Comparison of ENCODE assay signal across 8 cellular contexts in genomic region chr3:39166134-39166710, GRCh38. TPM values are rescaled to one million over a fixed set of nuclear protein-coding genes. Genes with fewer than 3 reads are reported as not detected.
A peak's percentile ranks its signal among the peaks of the same experiment; 100 is the strongest.
DNase-seq lines count a peak whose midpoint lies in the region; ATAC-seq and TF ChIP-seq lines count a peak whose summit lies in the region.

No MANE protein-coding gene starts in this region.

- TF ChIP-seq POLR2A in upper lobe of left lung (IDR thresholded peaks at IDR 0.05): no peak

- ATAC-seq in WTC11 (peak; percentile 20; the same call in 1 of the 2 replicates), upper lobe of left lung (ENCODE audit: low FRiP score in 2 of 2) (peak; percentile 57 to 80)

- H3K27me3 ChIP-seq in right atrium auricular region (no peaks in the 10 kb centered on the region), upper lobe of left lung (no peaks in the 10 kb centered on the region)

- peaks cover 17% of the 10 kb centered on the region for H3K4me1 Mint-ChIP-seq in WTC11

- TF ChIP-seq CTCF in WTC11 (IDR thresholded peaks at IDR 0.05) (no peak), right atrium auricular region (IDR thresholded peaks at IDR 0.05) (no peak), upper lobe of left lung (IDR thresholded peaks at IDR 0.05) (no peak)

- H3K9me3 Mint-ChIP-seq in WTC11: peaks cover 17% of the 10 kb centered on the region

- peaks cover 5% of the 10 kb centered on the region; the same call in 1 of the 2 replicates for H3K27me3 Mint-ChIP-seq in WTC11 (ENCODE audit: low read depth)

- TF ChIP-seq EP300 in upper lobe of left lung (IDR thresholded peaks at IDR 0.05): no peak

- peak overlapping the region; percentile 4 to 23 for H3K27ac ChIP-seq in right atrium auricular region
- peak overlapping the region; percentile 49 to 81 (median 70) for H3K27ac ChIP-seq in upper lobe of left lung

- peak; percentile 31 for DNase-seq in NCI-H82 (lab: John Stamatoyannopoulos, UW)
- DNase-seq in NCI-H82 treated with DMSO at 0.1 percent for 48 hours (lab: John Stamatoyannopoulos, UW; ENCODE audit: unreplicated experiment): no peak
- DNase-seq in WTC11 (ENCODE audit: low spot score): no peak
- no peak for DNase-seq in right atrium auricular region (ENCODE audit: low spot score)
- DNase-seq in upper lobe of left lung: no peak
- no peak for DNase-seq in ecto neural progenitor cell (ENCODE audit: low spot score)
- DNase-seq in OCI-M2 (lab: John Stamatoyannopoulos, UW; ENCODE audit: unreplicated experiment): no peak
- no peak for DNase-seq in activated CD4-positive, alpha-beta T cell treated with anti-CD3 and anti-CD28 coated beads for 1 hour

- CTCF ChIA-PET in WTC11 (lab: Charles Lee): interaction anchor here (1.0 to 1.8 kb wide), 3 partner anchors 12 to 122 kb away, joined by 3 to 5 read pairs (median 5); no protein-coding TSS in a partner anchor

- POLR2A ChIA-PET in WTC11 (lab: Charles Lee): interaction anchor here (0.6 to 1.0 kb wide), 2 partner anchors 12 to 368 kb away, joined by 3 to 5 read pairs; no protein-coding TSS in a partner anchor

- H3K36me3 ChIP-seq in right atrium auricular region (no peaks in the 10 kb centered on the region), upper lobe of left lung (no peaks in the 10 kb centered on the region)

- H3K4me1 ChIP-seq in right atrium auricular region (peaks cover 0 to 21% of the 10 kb centered on the region in 2 donors), upper lobe of left lung (peaks cover 16 to 26% (median 21%) of the 10 kb centered on the region in 4 donors)

- H3K36me3 Mint-ChIP-seq in WTC11: peaks cover 8% of the 10 kb centered on the region

- no peak overlapping the region for H3K27ac Mint-ChIP-seq in WTC11

- no peak overlapping the region for H3K4me3 Mint-ChIP-seq in WTC11

- H3K4me3 ChIP-seq in right atrium auricular region (no peak overlapping the region), upper lobe of left lung (no peak overlapping the region)

- H3K9me3 ChIP-seq in right atrium auricular region: no peaks in the 10 kb centered on the region
- no peaks in the 10 kb centered on the region for H3K9me3 ChIP-seq in upper lobe of left lung

- WGBS in upper lobe of left lung, 2 donors: 58 to 59% methylated on average over 3 of the region's 3 CpGs

TF ChIP-seq in WTC11, 78 proteins besides CTCF, POLR2A, EP300 and RAD21 (continues in another document):
- TF ChIP-seq ZNF138 (CRISPR knock-in tag; conservative IDR thresholded peaks at IDR 0.05) (no peak), TEAD4 (CRISPR knock-in tag; IDR thresholded peaks at IDR 0.05) (no peak), ZMAT4 (CRISPR knock-in tag; IDR thresholded peaks at IDR 0.05) (no peak), IRF1 (CRISPR knock-in tag; IDR thresholded peaks at IDR 0.05) (no peak), NFYB (CRISPR knock-in tag; conservative IDR thresholded peaks at IDR 0.05; ENCODE audit: low read depth) (no peak), GABPB1 (CRISPR knock-in tag; IDR thresholded peaks at IDR 0.05) (no peak), ETV6 (CRISPR knock-in tag; IDR thresholded peaks at IDR 0.05) (no peak), SP1 (CRISPR knock-in tag; conservative IDR thresholded peaks at IDR 0.05) (no peak), SMAD3 (CRISPR knock-in tag; IDR thresholded peaks at IDR 0.05; ENCODE audit: borderline replicate concordance) (no peak), OVOL2 (CRISPR knock-in tag; IDR thresholded peaks at IDR 0.05; ENCODE audit: borderline replicate concordance) (no peak)
- TF ChIP-seq, protein P1, sequence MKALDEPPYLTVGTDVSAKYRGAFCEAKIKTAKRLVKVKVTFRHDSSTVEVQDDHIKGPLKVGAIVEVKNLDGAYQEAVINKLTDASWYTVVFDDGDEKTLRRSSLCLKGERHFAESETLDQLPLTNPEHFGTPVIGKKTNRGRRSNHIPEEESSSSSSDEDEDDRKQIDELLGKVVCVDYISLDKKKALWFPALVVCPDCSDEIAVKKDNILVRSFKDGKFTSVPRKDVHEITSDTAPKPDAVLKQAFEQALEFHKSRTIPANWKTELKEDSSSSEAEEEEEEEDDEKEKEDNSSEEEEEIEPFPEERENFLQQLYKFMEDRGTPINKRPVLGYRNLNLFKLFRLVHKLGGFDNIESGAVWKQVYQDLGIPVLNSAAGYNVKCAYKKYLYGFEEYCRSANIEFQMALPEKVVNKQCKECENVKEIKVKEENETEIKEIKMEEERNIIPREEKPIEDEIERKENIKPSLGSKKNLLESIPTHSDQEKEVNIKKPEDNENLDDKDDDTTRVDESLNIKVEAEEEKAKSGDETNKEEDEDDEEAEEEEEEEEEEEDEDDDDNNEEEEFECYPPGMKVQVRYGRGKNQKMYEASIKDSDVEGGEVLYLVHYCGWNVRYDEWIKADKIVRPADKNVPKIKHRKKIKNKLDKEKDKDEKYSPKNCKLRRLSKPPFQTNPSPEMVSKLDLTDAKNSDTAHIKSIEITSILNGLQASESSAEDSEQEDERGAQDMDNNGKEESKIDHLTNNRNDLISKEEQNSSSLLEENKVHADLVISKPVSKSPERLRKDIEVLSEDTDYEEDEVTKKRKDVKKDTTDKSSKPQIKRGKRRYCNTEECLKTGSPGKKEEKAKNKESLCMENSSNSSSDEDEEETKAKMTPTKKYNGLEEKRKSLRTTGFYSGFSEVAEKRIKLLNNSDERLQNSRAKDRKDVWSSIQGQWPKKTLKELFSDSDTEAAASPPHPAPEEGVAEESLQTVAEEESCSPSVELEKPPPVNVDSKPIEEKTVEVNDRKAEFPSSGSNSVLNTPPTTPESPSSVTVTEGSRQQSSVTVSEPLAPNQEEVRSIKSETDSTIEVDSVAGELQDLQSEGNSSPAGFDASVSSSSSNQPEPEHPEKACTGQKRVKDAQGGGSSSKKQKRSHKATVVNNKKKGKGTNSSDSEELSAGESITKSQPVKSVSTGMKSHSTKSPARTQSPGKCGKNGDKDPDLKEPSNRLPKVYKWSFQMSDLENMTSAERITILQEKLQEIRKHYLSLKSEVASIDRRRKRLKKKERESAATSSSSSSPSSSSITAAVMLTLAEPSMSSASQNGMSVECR (CRISPR knock-in tag; IDR thresholded peaks at IDR 0.05; ENCODE audit: borderline replicate concordance): no peak
- TF ChIP-seq, protein P2, sequence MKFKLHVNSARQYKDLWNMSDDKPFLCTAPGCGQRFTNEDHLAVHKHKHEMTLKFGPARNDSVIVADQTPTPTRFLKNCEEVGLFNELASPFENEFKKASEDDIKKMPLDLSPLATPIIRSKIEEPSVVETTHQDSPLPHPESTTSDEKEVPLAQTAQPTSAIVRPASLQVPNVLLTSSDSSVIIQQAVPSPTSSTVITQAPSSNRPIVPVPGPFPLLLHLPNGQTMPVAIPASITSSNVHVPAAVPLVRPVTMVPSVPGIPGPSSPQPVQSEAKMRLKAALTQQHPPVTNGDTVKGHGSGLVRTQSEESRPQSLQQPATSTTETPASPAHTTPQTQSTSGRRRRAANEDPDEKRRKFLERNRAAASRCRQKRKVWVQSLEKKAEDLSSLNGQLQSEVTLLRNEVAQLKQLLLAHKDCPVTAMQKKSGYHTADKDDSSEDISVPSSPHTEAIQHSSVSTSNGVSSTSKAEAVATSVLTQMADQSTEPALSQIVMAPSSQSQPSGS (CRISPR knock-in tag; IDR thresholded peaks at IDR 0.05; ENCODE audit: borderline replicate concordance, low read depth): no peak
- TF ChIP-seq, protein P3, sequence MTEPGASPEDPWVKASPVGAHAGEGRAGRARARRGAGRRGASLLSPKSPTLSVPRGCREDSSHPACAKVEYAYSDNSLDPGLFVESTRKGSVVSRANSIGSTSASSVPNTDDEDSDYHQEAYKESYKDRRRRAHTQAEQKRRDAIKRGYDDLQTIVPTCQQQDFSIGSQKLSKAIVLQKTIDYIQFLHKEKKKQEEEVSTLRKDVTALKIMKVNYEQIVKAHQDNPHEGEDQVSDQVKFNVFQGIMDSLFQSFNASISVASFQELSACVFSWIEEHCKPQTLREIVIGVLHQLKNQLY (CRISPR knock-in tag; IDR thresholded peaks at IDR 0.05): no peak
- TF ChIP-seq, protein P4, sequence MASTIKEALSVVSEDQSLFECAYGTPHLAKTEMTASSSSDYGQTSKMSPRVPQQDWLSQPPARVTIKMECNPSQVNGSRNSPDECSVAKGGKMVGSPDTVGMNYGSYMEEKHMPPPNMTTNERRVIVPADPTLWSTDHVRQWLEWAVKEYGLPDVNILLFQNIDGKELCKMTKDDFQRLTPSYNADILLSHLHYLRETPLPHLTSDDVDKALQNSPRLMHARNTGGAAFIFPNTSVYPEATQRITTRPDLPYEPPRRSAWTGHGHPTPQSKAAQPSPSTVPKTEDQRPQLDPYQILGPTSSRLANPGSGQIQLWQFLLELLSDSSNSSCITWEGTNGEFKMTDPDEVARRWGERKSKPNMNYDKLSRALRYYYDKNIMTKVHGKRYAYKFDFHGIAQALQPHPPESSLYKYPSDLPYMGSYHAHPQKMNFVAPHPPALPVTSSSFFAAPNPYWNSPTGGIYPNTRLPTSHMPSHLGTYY (CRISPR knock-in tag; IDR thresholded peaks at IDR 0.05): no peak

RNA-seq across cellular contexts. Expression of gene CSRNP1, which starts 12.8 kb away (rescaled TPM):
- total RNA-seq in WTC11 (2021): 8.0 to 8.7 TPM (median 8.5 TPM) in 3 replicates
- 10 to 100 TPM; 48.0 to 49.5 TPM for total RNA-seq in right atrium auricular region
- 100 to 1,000 TPM in 1 of 6 donors, 10 to 100 TPM in 5; 32.5 to 128 (median 82.4) TPM for total RNA-seq in upper lobe of left lung

RNA-seq across cellular contexts. Expression of gene XIRP1, which starts 26.2 kb away (rescaled TPM):
- total RNA-seq in WTC11 (2021): not detected in 3 replicates
- 1,000 to 10,000 TPM in 1 of 2 donors, 100 to 1,000 TPM in 1; 319 to 1,274 TPM for total RNA-seq in right atrium auricular region
- 1 to 10 TPM in 1 of 6 donors, under 1 TPM in 2, not detected in 3; 0.07 to 1.2 (median 0.10) TPM for total RNA-seq in upper lobe of left lung

RNA-seq across cellular contexts. Expression of gene TTC21A, which starts 58.7 kb away (rescaled TPM):
- total RNA-seq in WTC11 (2021) (3.8 to 4.6 TPM (median 4.4 TPM) in 3 replicates), right atrium auricular region (1 to 10 TPM in 1 of 2 donors, under 1 TPM in 1; 0.85 to 1.8 TPM), upper lobe of left lung (10 to 100 TPM in 4 of 6 donors, 1 to 10 TPM in 2; 7.4 to 52.4 (median 14.3) TPM)

RNA-seq across cellular contexts. Expression of gene GORASP1, which starts 58.8 kb away (rescaled TPM):
- 44.6 to 50.7 TPM (median 47.4 TPM) in 3 replicates for total RNA-seq in WTC11 (2021)
- total RNA-seq in right atrium auricular region: 10 to 100 TPM; 34.3 to 38.8 TPM
- total RNA-seq in upper lobe of left lung: 10 to 100 TPM; 71.1 to 99.5 (median 79.8) TPM

Comparison
In these comparisons a context has a peak if more than half of its experiments do, and no peak if none do; other contexts are left out.
1. RNA of gene XIRP1, which starts 26.2 kb away (total RNA-seq): 319 to 1,274 TPM in right atrium auricular region; 0.07 to 1.2 TPM in upper lobe of left lung and not detected in WTC11; every median in the first group is over 100 times any median in the second.